Comparison of ENCODE assay signal across 8 cellular contexts in genomic region chr1:66331641-66332523, GRCh38.
DNase-seq lines count a peak whose midpoint lies in the region; ATAC-seq and FAIRE-seq lines count a peak whose summit lies in the region.

No MANE protein-coding gene starts in this region.

- no peaks in the 10 kb centered on the region for H3K27me3 Mint-ChIP-seq in effector memory CD8-positive, alpha-beta T cell
- no peaks in the 10 kb centered on the region for H3K27me3 Mint-ChIP-seq in memory B cell
- no peaks in the 10 kb centered on the region for H3K27me3 Mint-ChIP-seq in stimulated activated memory B cell treated with anti-CD40 and anti-IgM and Interleukin-4, amounts not matched to agents 10 μg/mL and 1 μg/mL and 100 μg/mL, for 72 hours

- peak overlapping the region; percentile 95 to 100 for H3K27ac Mint-ChIP-seq in effector memory CD8-positive, alpha-beta T cell
- peak overlapping the region; percentile 99 for H3K27ac Mint-ChIP-seq in memory B cell
- H3K27ac Mint-ChIP-seq in stimulated activated memory B cell treated with anti-CD40 and anti-IgM and Interleukin-4, amounts not matched to agents 10 μg/mL and 1 μg/mL and 100 μg/mL, for 72 hours: peak overlapping the region; percentile 98

- no peaks in the 10 kb centered on the region for H3K9me3 Mint-ChIP-seq in effector memory CD8-positive, alpha-beta T cell
- H3K9me3 Mint-ChIP-seq in memory B cell: peaks cover 2% of the 10 kb centered on the region
- H3K9me3 Mint-ChIP-seq in stimulated activated memory B cell treated with anti-CD40 and anti-IgM and Interleukin-4, amounts not matched to agents 10 μg/mL and 1 μg/mL and 100 μg/mL, for 72 hours: no peaks in the 10 kb centered on the region

- ATAC-seq in activated CD4-positive, CD25-positive, alpha-beta regulatory T cell treated with anti-CD3 and anti-CD28 coated beads, Interleukin-2, amount 50 U/mL, for 24 hours: peak; percentile 34 to 37
- ATAC-seq in effector memory CD8-positive, alpha-beta T cell (replicated peaks): peak; percentile 14
- ATAC-seq in memory B cell (ENCODE audit: low read depth): peak; percentile 3
- ATAC-seq in stimulated activated memory B cell treated with anti-CD40 and anti-IgM and Interleukin-4, amounts not matched to agents 10 μg/mL and 1 μg/mL and 100 μg/mL, for 72 hours: peak; percentile 22
- ATAC-seq in GM18861 (IDR thresholded peaks at IDR 0.05; ENCODE audit: unreplicated experiment): no peak

- DNase-seq in GM18507 (ENCODE audit: extremely low spot score, insufficient read length, low read depth) (no peak), HS-5 (ENCODE audit: low read depth) (peak; percentile 31), memory B cell (ENCODE audit: low spot score in 2 of 2) (peak in 1 of 2 donors; percentile 41), NCI-H748 treated with DMSO at 0.1 percent for 48 hours (lab: John Stamatoyannopoulos, UW) (no peak)
- DNase-seq in effector memory CD8-positive, alpha-beta T cell: peak in 2 of 3 experiments; percentile 29 to 32

- peaks cover 58% of the 10 kb centered on the region for H3K36me3 Mint-ChIP-seq in effector memory CD8-positive, alpha-beta T cell (ENCODE audit: insufficient read depth)
- H3K36me3 Mint-ChIP-seq in memory B cell: peaks cover 19% of the 10 kb centered on the region
- peaks cover 27% of the 10 kb centered on the region for H3K36me3 Mint-ChIP-seq in stimulated activated memory B cell treated with anti-CD40 and anti-IgM and Interleukin-4, amounts not matched to agents 10 μg/mL and 1 μg/mL and 100 μg/mL, for 72 hours

- peaks cover 50 to 54% of the 10 kb centered on the region in 2 donors for H3K4me1 Mint-ChIP-seq in effector memory CD8-positive, alpha-beta T cell (ENCODE audit: low read depth in 2 of 2)
- peaks cover 39% of the 10 kb centered on the region for H3K4me1 Mint-ChIP-seq in memory B cell
- H3K4me1 Mint-ChIP-seq in stimulated activated memory B cell treated with anti-CD40 and anti-IgM and Interleukin-4, amounts not matched to agents 10 μg/mL and 1 μg/mL and 100 μg/mL, for 72 hours: peaks cover 56% of the 10 kb centered on the region

- H3K4me3 Mint-ChIP-seq in effector memory CD8-positive, alpha-beta T cell: peak overlapping the region; percentile 96 to 99
- H3K4me3 Mint-ChIP-seq in memory B cell: peak overlapping the region; percentile 100
- H3K4me3 Mint-ChIP-seq in stimulated activated memory B cell treated with anti-CD40 and anti-IgM and Interleukin-4, amounts not matched to agents 10 μg/mL and 1 μg/mL and 100 μg/mL, for 72 hours: peak overlapping the region; percentile 98

- peak; percentile 63 for FAIRE-seq in GM18507 (lab: Jason Lieb, UNC)

Comparison
In these comparisons a context has a peak if more than half of its experiments do, and no peak if none do; other contexts are left out.
1. DNase-seq: peak in HS-5 (single experiment) and effector memory CD8-positive, alpha-beta T cell (2 of 3); none in GM18507 (single experiment) and NCI-H748 treated with DMSO at 0.1 percent for 48 hours (single experiment).
2. Peak in every context shown above with its lines, with median percentiles within 50 percentile points of each other: H3K27ac Mint-ChIP-seq and H3K4me3 Mint-ChIP-seq.